Comparison of ENCODE assay signal across 31 cellular contexts in the genomic region with DNA sequence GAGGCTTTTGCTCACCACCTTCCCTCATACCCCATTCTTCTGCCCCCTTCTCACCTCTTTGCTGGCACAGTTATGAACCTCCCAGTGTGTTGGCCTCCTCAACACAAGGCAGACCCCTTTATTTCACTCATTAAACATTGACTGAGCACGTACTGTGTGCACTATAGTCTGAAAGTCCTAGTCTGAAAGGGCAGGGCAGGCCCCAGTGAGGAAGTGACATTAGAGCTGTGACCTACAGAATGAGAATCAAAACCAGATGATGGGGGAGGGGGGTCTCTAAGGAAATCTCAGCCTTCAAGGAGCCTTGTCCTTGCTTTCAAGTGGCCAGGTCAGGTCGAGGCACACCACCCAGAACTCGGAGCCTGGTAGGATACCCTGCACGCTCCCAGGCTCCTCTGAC. TPM values are rescaled to one million over a fixed set of nuclear protein-coding genes. Genes with fewer than 3 reads are reported as not detected.
"Had no signal": no experiment of that assay in that cellular context is flagged by ENCODE, and none has a peak within 500 bp of the region (broad histone marks: within the 10 kb centered on the region; RNA-seq: fewer than 3 reads in every experiment).

No MANE protein-coding gene starts in this region.

- H3K4me3 ChIP-seq: breast epithelium, esophagus muscularis mucosa, heart right ventricle, left lung, lung, mucosa of descending colon, pancreas, prostate gland, sigmoid colon, smooth muscle cell, tibial nerve had no signal

- H3K9me3 Mint-ChIP-seq: activated CD4-positive, alpha-beta memory T cell treated with anti-CD3 and anti-CD28 coated beads, Interleukin-2, amount 10 ng/mL, durations not matched to agents 7 days and 5 days; activated CD4-positive, alpha-beta T cell treated with anti-CD3 and anti-CD28 coated beads, Interleukin-2, amount 10 ng/mL, durations not matched to agents 7 days and 5 days; activated T-cell treated with anti-CD3 and anti-CD28 coated beads, Interleukin-2, amount 50 U/mL, for 4 hours; activated T-helper 17 cell treated with anti-CD3 and anti-CD28 coated beads, Interleukin-2, amount 50 U/mL, for 72 hours; T-helper 1 cell treated with Interleukin-12 subunit alpha and Interleukin-12 subunit beta and Interleukin-4 antibody, amounts not matched to agents 30 μg/mL and 1 μg/mL, for 36 hours had no signal

- H3K27ac ChIP-seq: breast epithelium, esophagus muscularis mucosa, foreskin keratinocyte, heart right ventricle, left lung, prostate gland, sigmoid colon, tibial nerve had no signal

- H3K4me2 ChIP-seq: smooth muscle cell had no signal

- H3K27me3 Mint-ChIP-seq: activated CD4-positive, alpha-beta T cell treated with anti-CD3 and anti-CD28 coated beads, Interleukin-2, amount 10 ng/mL, durations not matched to agents 7 days and 5 days had no signal

- H3K36me3 ChIP-seq: breast epithelium, esophagus muscularis mucosa, heart right ventricle, left lung, pancreas, prostate gland, sigmoid colon, tibial nerve had no signal

- ATAC-seq: activated T-cell treated with anti-CD3 and anti-CD28 coated beads, Interleukin-2, amount 50 U/mL, for 4 hours; activated T-helper 17 cell treated with anti-CD3 and anti-CD28 coated beads, Interleukin-2, amount 50 U/mL, for 72 hours; foreskin keratinocyte; heart right ventricle; left lung; mucosa of descending colon; pancreas had no signal

- H3K4me1 Mint-ChIP-seq: activated CD4-positive, alpha-beta memory T cell treated with anti-CD3 and anti-CD28 coated beads, Interleukin-2, amount 10 ng/mL, durations not matched to agents 7 days and 5 days; activated CD4-positive, alpha-beta T cell treated with anti-CD3 and anti-CD28 coated beads, Interleukin-2, amount 10 ng/mL, durations not matched to agents 7 days and 5 days; activated T-helper 17 cell treated with anti-CD3 and anti-CD28 coated beads, Interleukin-2, amount 50 U/mL, for 72 hours had no signal

- H3K4me1 ChIP-seq: breast epithelium, esophagus muscularis mucosa, foreskin keratinocyte, left lung, prostate gland, sigmoid colon, tibial nerve had no signal

- H3K4me3 Mint-ChIP-seq: activated CD4-positive, alpha-beta memory T cell treated with anti-CD3 and anti-CD28 coated beads, Interleukin-2, amount 10 ng/mL, durations not matched to agents 7 days and 5 days; activated CD4-positive, alpha-beta T cell treated with anti-CD3 and anti-CD28 coated beads, Interleukin-2, amount 10 ng/mL, durations not matched to agents 7 days and 5 days; activated T-cell treated with anti-CD3 and anti-CD28 coated beads, Interleukin-2, amount 50 U/mL, for 4 hours; activated T-helper 17 cell treated with anti-CD3 and anti-CD28 coated beads, Interleukin-2, amount 50 U/mL, for 72 hours; T-helper 1 cell treated with Interleukin-12 subunit alpha and Interleukin-12 subunit beta and Interleukin-4 antibody, amounts not matched to agents 30 μg/mL and 1 μg/mL, for 36 hours had no signal

- H3K27me3 ChIP-seq: breast epithelium, foreskin keratinocyte, heart right ventricle, left lung, pancreas, tibial nerve had no signal

- DNase-seq: activated CD4-positive, alpha-beta memory T cell treated with anti-CD3 and anti-CD28 coated beads, Interleukin-2, amount 10 ng/mL, durations not matched to agents 7 days and 5 days; activated CD4-positive, alpha-beta T cell treated with anti-CD3 and anti-CD28 coated beads, Interleukin-2, amount 10 ng/mL, durations not matched to agents 7 days and 5 days; activated CD4-positive, CD25-positive, alpha-beta regulatory T cell treated with anti-CD3 and anti-CD28 coated beads, Interleukin-2, amount 50 U/mL, for 72 hours; activated gamma-delta T cell treated with Interleukin-2 at 50 U/mL for 16 hours; activated naive CD4-positive, alpha-beta T cell treated with anti-CD3 and anti-CD28 coated beads, Interleukin-2, amount 50 U/mL, for 16 hours; activated T-cell treated with anti-CD3 and anti-CD28 coated beads, Interleukin-2, amount 50 U/mL, for 4 hours; central memory CD4-positive, alpha-beta T cell; foreskin keratinocyte; heart right ventricle; left lung; mucosa of descending colon; nucleus accumbens; pancreas; retina; sigmoid colon; stimulated activated CD4-positive, alpha-beta T cell treated with anti-CD3 and anti-CD28 coated beads, Interleukin-1b, Interleukin-23, amount 100 ng/mL, for 48 hours; stimulated activated CD4-positive, alpha-beta T cell treated with anti-CD3 and anti-CD28 coated beads, Interleukin-4, amount 100 ng/mL, for 4 hours; stimulated activated CD8-positive, alpha-beta memory T cell treated with anti-CD3 and anti-CD28 coated beads, Interleukin-4, amount 100 ng/mL, for 48 hours; stimulated activated naive CD4-positive, alpha-beta T cell treated with Interleukin-2 at 50 U/mL for 16 hours; T1000 had no signal

- H3K9me3 ChIP-seq: breast epithelium, esophagus muscularis mucosa, heart right ventricle, left lung, mucosa of descending colon, pancreas, prostate gland, sigmoid colon, tibial nerve had no signal

- FAIRE-seq: pancreas had no signal

- H3K27ac Mint-ChIP-seq: activated CD4-positive, alpha-beta memory T cell treated with anti-CD3 and anti-CD28 coated beads, Interleukin-2, amount 10 ng/mL, durations not matched to agents 7 days and 5 days; activated CD4-positive, alpha-beta T cell treated with anti-CD3 and anti-CD28 coated beads, Interleukin-2, amount 10 ng/mL, durations not matched to agents 7 days and 5 days; activated T-helper 17 cell treated with anti-CD3 and anti-CD28 coated beads, Interleukin-2, amount 50 U/mL, for 72 hours; T-helper 1 cell treated with Interleukin-12 subunit alpha and Interleukin-12 subunit beta and Interleukin-4 antibody, amounts not matched to agents 30 μg/mL and 1 μg/mL, for 36 hours had no signal

RNA-seq across cellular contexts. Expression of a gene that starts 3.5 kb away (rescaled TPM):
- total RNA-seq: activated CD4-positive, alpha-beta memory T cell treated with anti-CD3 and anti-CD28 coated beads, Interleukin-2, amount 10 ng/mL, durations not matched to agents 7 days and 5 days; activated CD4-positive, alpha-beta T cell treated with anti-CD3 and anti-CD28 coated beads, Interleukin-2, amount 10 ng/mL, durations not matched to agents 7 days and 5 days; activated T-cell treated with anti-CD3 and anti-CD28 coated beads, Interleukin-2, amount 50 U/mL, for 4 hours; activated T-helper 17 cell treated with anti-CD3 and anti-CD28 coated beads, Interleukin-2, amount 50 U/mL, for 72 hours; foreskin keratinocyte; left lung; mucosa of descending colon; myocyte; prostate gland; sigmoid colon; smooth muscle cell; temporal lobe had no signal
- polyA plus RNA-seq: foreskin keratinocyte, lung, neural cell, sigmoid colon had no signal
